8 cellular contexts compared by ENCODE assay signal in the genomic region with DNA sequence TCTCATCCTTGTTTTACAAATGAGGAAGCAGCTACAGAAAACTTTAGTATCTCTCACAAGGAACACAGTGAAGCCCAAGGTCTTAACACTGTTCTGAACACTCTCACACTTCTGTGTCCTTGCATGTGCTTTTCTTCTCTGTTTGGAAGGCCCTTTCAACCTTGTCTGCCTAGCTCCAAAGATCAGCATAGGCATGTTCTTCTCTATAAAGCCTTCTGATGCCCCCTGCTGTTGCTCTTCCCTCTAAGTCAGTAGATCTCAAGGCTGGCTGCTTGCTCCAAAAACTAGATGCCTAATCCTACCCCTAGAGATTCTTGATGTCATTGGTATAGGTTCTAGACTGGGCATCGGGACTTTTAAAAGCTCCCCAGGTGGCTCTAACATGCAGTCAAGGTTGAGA.
A peak's percentile ranks its signal among the peaks of the same experiment; 100 is the strongest.
DNase-seq lines count a peak whose midpoint lies in the region; ATAC-seq and TF ChIP-seq lines count a peak whose summit lies in the region.

No MANE protein-coding gene starts in this region.

- H3K9me3 Mint-ChIP-seq in memory B cell: no peaks in the 10 kb centered on the region

- intact Hi-C loops in tibial artery (cut with DNase I; ENCODE audit: low total_unique reads): loop anchor here (2.0 to 10.0 kb wide), 4 partner anchors 119 to 253 kb away; a partner anchor contains a TSS

- peak overlapping the region in 1 of 2 donors; percentile 47 for H3K9ac ChIP-seq in duodenal mucosa (ENCODE audit: low read depth in 1 of 2, low read length in 2 of 2)

- H3K4me3 Mint-ChIP-seq in memory B cell: no peak overlapping the region

- TF ChIP-seq CTCF in HEK293 (tag by site-specific recombination; IDR thresholded peaks at IDR 0.05) (no peak; the same call in 1 of the 2 replicates), tibial artery (IDR thresholded peaks at IDR 0.05) (peak; percentile 40 to 57)

- H3K27me3 Mint-ChIP-seq in memory B cell: no peaks in the 10 kb centered on the region

- CTCF ChIA-PET in HEK293 (lab: Yijun Ruan, JAX): interaction anchor here (0.5 to 4.2 kb wide), 78 partner anchors 11 to 1918 kb away, joined by 3 to 130 read pairs (median 5); a partner anchor contains a TSS

- no peaks in the 10 kb centered on the region for H3K27me3 ChIP-seq in duodenal mucosa (ENCODE audit: control insufficient read depth in 1 of 2, insufficient read depth in 2 of 2, low read length in 2 of 2)
- no peaks in the 10 kb centered on the region for H3K27me3 ChIP-seq in tibial artery

- H3K4me3 ChIP-seq in HEK293 (ENCODE audit: low read depth, low read length) (no peak overlapping the region), duodenal mucosa (ENCODE audit: low read depth in 1 of 2, low read length in 2 of 2) (peak overlapping the region; percentile 41 to 46), tibial artery (peak overlapping the region in 1 of 2 donors; percentile 22)

- H3K4me1 Mint-ChIP-seq in memory B cell: peaks cover 2% of the 10 kb centered on the region

- H3K4me1 ChIP-seq in HEK293 (ENCODE audit: control insufficient read depth, insufficient read depth, low read length): peaks cover 18% of the 10 kb centered on the region
- peaks cover 21 to 24% of the 10 kb centered on the region in 2 donors for H3K4me1 ChIP-seq in duodenal mucosa (ENCODE audit: control insufficient read depth in 1 of 2, insufficient read depth in 2 of 2, low read length in 2 of 2)
- H3K4me1 ChIP-seq in tibial artery: peaks cover 0 to 27% (median 4%) of the 10 kb centered on the region in 4 donors

- DNase-seq in activated gamma-delta T cell treated with Interleukin-2 at 50 U/mL for 16 hours (peak; percentile 11), activated gamma-delta T cell (lab: John Stamatoyannopoulos, UW) (no peak), NCI-H1105 treated with DMSO at 0.1 percent for 48 hours (lab: John Stamatoyannopoulos, UW) (peak; percentile 22), SW 1271 (lab: John Stamatoyannopoulos, UW) (peak; percentile 5 to 50), memory B cell (ENCODE audit: low spot score in 2 of 2) (peak; percentile 16 to 25), tibial artery (peak; percentile 48 to 64)

- ATAC-seq in memory B cell (ENCODE audit: low read depth): peak; percentile 91

- no peaks in the 10 kb centered on the region for H3K36me3 Mint-ChIP-seq in memory B cell

- POLR2A ChIA-PET in HEK293 (lab: Yijun Ruan, JAX): interaction anchor here (0.6 to 3.6 kb wide), 9 partner anchors 35 to 159 kb away, joined by 3 to 79 read pairs (median 5); a partner anchor contains a TSS

- H3K36me3 ChIP-seq in HEK293 (ENCODE audit: control insufficient read depth in 2 of 2, insufficient read depth in 1 of 2, low read length in 2 of 2) (no peaks in the 10 kb centered on the region), duodenal mucosa (ENCODE audit: control insufficient read depth in 1 of 2, insufficient read depth in 2 of 2, low read length in 2 of 2) (no peaks in the 10 kb centered on the region), tibial artery (no peaks in the 10 kb centered on the region)

- no peak overlapping the region for H3K27ac Mint-ChIP-seq in memory B cell

- H3K9me3 ChIP-seq in HEK293 (ENCODE audit: control insufficient read depth, insufficient read depth, low read depth, low read length): no peaks in the 10 kb centered on the region
- H3K9me3 ChIP-seq in duodenal mucosa (ENCODE audit: control insufficient read depth in 1 of 2, low read length in 2 of 2): no peaks in the 10 kb centered on the region
- no peaks in the 10 kb centered on the region for H3K9me3 ChIP-seq in tibial artery

- H3K27ac ChIP-seq in HEK293 (ENCODE audit: extremely low read depth, low read depth, low read length): no peak overlapping the region
- H3K27ac ChIP-seq in duodenal mucosa (ENCODE audit: low read depth, low read length): no peak overlapping the region
- peak overlapping the region; percentile 26 to 54 for H3K27ac ChIP-seq in tibial artery

TF ChIP-seq in HEK293, 187 proteins besides CTCF, POLR2A, EP300 and RAD21:
- TF ChIP-seq ZNF777 (tag by site-specific recombination; IDR thresholded peaks at IDR 0.05; ENCODE audit: borderline replicate concordance) (no peak), ZIC2 (tag by site-specific recombination; IDR thresholded peaks at IDR 0.05) (0 out of 2 replicates have a peak, but pooled peaks have one; percentile 15), KLF8 (tag by site-specific recombination; IDR thresholded peaks at IDR 0.05) (peak; percentile 16; the same call in 1 of the 2 replicates), ZNF654 (tag by site-specific recombination; IDR thresholded peaks at IDR 0.05; ENCODE audit: low read depth) (peak; percentile 87), ZBTB17 (tag by site-specific recombination; IDR thresholded peaks at IDR 0.05) (peak; percentile 78), TRIM28 (IDR thresholded peaks at IDR 0.05; ENCODE audit: borderline replicate concordance, low read length) (0 out of 2 replicates have a peak, but pooled peaks have one; percentile 10), ZNF335 (tag by site-specific recombination; conservative IDR thresholded peaks at IDR 0.05) (peak; percentile 20; the same call in 1 of the 2 replicates)
- TF ChIP-seq, protein P1, sequence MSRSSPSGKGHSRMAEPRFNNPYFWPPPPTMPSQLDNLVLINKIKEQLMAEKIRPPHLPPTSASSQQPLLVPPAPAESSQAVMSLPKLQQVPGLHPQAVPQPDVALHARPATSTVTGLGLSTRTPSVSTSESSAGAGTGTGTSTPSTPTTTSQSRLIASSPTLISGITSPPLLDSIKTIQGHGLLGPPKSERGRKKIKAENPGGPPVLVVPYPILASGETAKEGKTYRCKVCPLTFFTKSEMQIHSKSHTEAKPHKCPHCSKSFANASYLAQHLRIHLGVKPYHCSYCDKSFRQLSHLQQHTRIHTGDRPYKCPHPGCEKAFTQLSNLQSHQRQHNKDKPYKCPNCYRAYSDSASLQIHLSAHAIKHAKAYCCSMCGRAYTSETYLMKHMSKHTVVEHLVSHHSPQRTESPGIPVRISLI (tag by site-specific recombination; IDR thresholded peaks at IDR 0.05): no peak
- TF ChIP-seq, protein P2, sequence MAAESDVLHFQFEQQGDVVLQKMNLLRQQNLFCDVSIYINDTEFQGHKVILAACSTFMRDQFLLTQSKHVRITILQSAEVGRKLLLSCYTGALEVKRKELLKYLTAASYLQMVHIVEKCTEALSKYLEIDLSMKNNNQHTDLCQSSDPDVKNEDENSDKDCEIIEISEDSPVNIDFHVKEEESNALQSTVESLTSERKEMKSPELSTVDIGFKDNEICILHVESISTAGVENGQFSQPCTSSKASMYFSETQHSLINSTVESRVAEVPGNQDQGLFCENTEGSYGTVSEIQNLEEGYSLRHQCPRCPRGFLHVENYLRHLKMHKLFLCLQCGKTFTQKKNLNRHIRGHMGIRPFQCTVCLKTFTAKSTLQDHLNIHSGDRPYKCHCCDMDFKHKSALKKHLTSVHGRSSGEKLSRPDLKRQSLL (tag by site-specific recombination; IDR thresholded peaks at IDR 0.05): 0 out of 2 replicates have a peak, but pooled peaks have one; percentile 17

Comparison
In these comparisons a context has a peak if more than half of its experiments do, and no peak if none do; other contexts are left out.
1. H3K27ac ChIP-seq: peak in tibial artery (2 of 2); none in HEK293 (single experiment) and duodenal mucosa (single experiment).